ENCODE assay signal across 17 cellular contexts in genomic region chr11:20163778-20164133, GRCh38. TPM values are rescaled to one million over a fixed set of nuclear protein-coding genes. Genes with fewer than 3 reads are reported as not detected.
DNase-seq lines count a peak whose midpoint lies in the region; ATAC-seq and TF ChIP-seq lines count a peak whose summit lies in the region.
"Had no signal": no experiment of that assay in that cellular context is flagged by ENCODE, and none has a peak within 500 bp of the region (broad histone marks: within the 10 kb centered on the region; RNA-seq: fewer than 3 reads in every experiment).

No MANE protein-coding gene starts in this region.

- intact Hi-C loops in PC-3 (cut with micrococcal nuclease): no loop called here

- no peak overlapping the region for H3K4me2 ChIP-seq in PC-3 (ENCODE audit: low read length)

- no peak overlapping the region for H2AFZ ChIP-seq in PC-3 (ENCODE audit: low read length)

- POLR2A ChIA-PET in PC-3 (lab: Charles Lee; ENCODE audit: unreplicated experiment): no interaction called here

- H3K4me1 ChIP-seq in PC-3 (ENCODE audit: insufficient read depth, low read length): no peaks in the 10 kb centered on the region

- H3K79me2 ChIP-seq in PC-3 (ENCODE audit: low read length): no peaks in the 10 kb centered on the region

- peaks cover 22% of the 10 kb centered on the region for H3K4me1 Mint-ChIP-seq in activated naive CD8-positive, alpha-beta T cell treated with anti-CD3 and anti-CD28 coated beads for 36 hours
- peaks cover 25% of the 10 kb centered on the region for H3K4me1 Mint-ChIP-seq in stimulated activated effector memory CD8-positive, alpha-beta T cell treated with anti-CD3 and anti-CD28 coated beads, Interleukin-12 subunit alpha, Interleukin-12 subunit beta, amount 100 ng/mL, for 72 hours

- H3K4me3 ChIP-seq in PC-3 (ENCODE audit: low read length): no peak overlapping the region
- H3K4me3 ChIP-seq: K562 had no signal

- peaks cover 9% of the 10 kb centered on the region for H3K9me3 Mint-ChIP-seq in activated naive CD8-positive, alpha-beta T cell treated with anti-CD3 and anti-CD28 coated beads for 36 hours
- H3K9me3 Mint-ChIP-seq in stimulated activated effector memory CD8-positive, alpha-beta T cell treated with anti-CD3 and anti-CD28 coated beads, Interleukin-12 subunit alpha, Interleukin-12 subunit beta, amount 100 ng/mL, for 72 hours: no peaks in the 10 kb centered on the region

- peaks cover 66% of the 10 kb centered on the region for H3K27me3 ChIP-seq in PC-3 (ENCODE audit: low read length)

- H4K20me1 ChIP-seq in PC-3 (ENCODE audit: low read length): no peaks in the 10 kb centered on the region

- DNase-seq in NCI-H82 (lab: John Stamatoyannopoulos, UW) (peak; percentile 13), NCI-H82 treated with DMSO at 0.1 percent for 48 hours (lab: John Stamatoyannopoulos, UW; ENCODE audit: unreplicated experiment) (no peak), iPS-NIHi7 (ENCODE audit: extremely low spot score) (peak; percentile 60), PC-3 (no peak), medulla oblongata (ENCODE audit: extremely low spot score) (no peak)
- DNase-seq in activated naive CD8-positive, alpha-beta T cell treated with anti-CD3 and anti-CD28 coated beads for 36 hours: no peak
- DNase-seq in stimulated activated effector memory CD8-positive, alpha-beta T cell treated with anti-CD3 and anti-CD28 coated beads, Interleukin-12 subunit alpha, Interleukin-12 subunit beta, amount 100 ng/mL, for 72 hours (ENCODE audit: low spot score in 2 of 2): no peak
- DNase-seq: activated CD4-positive, CD25-positive, alpha-beta regulatory T cell treated with anti-CD3 and anti-CD28 coated beads, Interleukin-2, amount 50 U/mL, for 72 hours; hippocampal formation; NCI-H2107; stimulated activated CD4-positive, alpha-beta T cell treated with anti-CD3 and anti-CD28 coated beads, Interleukin-4, amount 100 ng/mL, for 24 hours had no signal

- no peak overlapping the region for H3K27ac ChIP-seq in PC-3 (ENCODE audit: low read length)
- H3K27ac ChIP-seq: tibial nerve had no signal

- no peaks in the 10 kb centered on the region for H3K9me2 ChIP-seq in PC-3 (replicated peaks; ENCODE audit: low read length)

- CTCF ChIA-PET in PC-3 (lab: Charles Lee): no interaction called here

- H3F3A ChIP-seq in PC-3 (ENCODE audit: low read length, unreplicated experiment): no peaks in the 10 kb centered on the region

- ATAC-seq in stimulated activated effector memory CD8-positive, alpha-beta T cell treated with anti-CD3 and anti-CD28 coated beads, Interleukin-12 subunit alpha, Interleukin-12 subunit beta, amount 100 ng/mL, for 72 hours: no peak
- ATAC-seq in PC-3: no peak
- no peak for ATAC-seq in HG03520 (IDR thresholded peaks at IDR 0.05; ENCODE audit: unreplicated experiment)
- ATAC-seq: K562 had no signal

- no TSS peak for BruUV-seq in PC-3 (replicated peaks; lab: Mats Ljungman, UMichigan)

- no peak for TF ChIP-seq CTCF in PC-3 (conservative IDR thresholded peaks at IDR 0.05; ENCODE audit: low read depth, low read length)

- H3K27ac Mint-ChIP-seq in activated naive CD8-positive, alpha-beta T cell treated with anti-CD3 and anti-CD28 coated beads for 36 hours: no peak overlapping the region
- no peak overlapping the region for H3K27ac Mint-ChIP-seq in stimulated activated effector memory CD8-positive, alpha-beta T cell treated with anti-CD3 and anti-CD28 coated beads, Interleukin-12 subunit alpha, Interleukin-12 subunit beta, amount 100 ng/mL, for 72 hours

- no peak overlapping the region for H3K9ac ChIP-seq in PC-3 (ENCODE audit: low read length)

- no peaks in the 10 kb centered on the region for H3K9me3 ChIP-seq in PC-3 (ENCODE audit: low read length)

- peaks cover 6% of the 10 kb centered on the region for H3K36me3 Mint-ChIP-seq in activated naive CD8-positive, alpha-beta T cell treated with anti-CD3 and anti-CD28 coated beads for 36 hours
- H3K36me3 Mint-ChIP-seq in stimulated activated effector memory CD8-positive, alpha-beta T cell treated with anti-CD3 and anti-CD28 coated beads, Interleukin-12 subunit alpha, Interleukin-12 subunit beta, amount 100 ng/mL, for 72 hours: no peaks in the 10 kb centered on the region

- no peaks in the 10 kb centered on the region for H3K36me3 ChIP-seq in PC-3 (ENCODE audit: low read depth, low read length)
- H3K36me3 ChIP-seq: tibial nerve had no signal

- peak overlapping the region; percentile 53 for H3K4me3 Mint-ChIP-seq in activated naive CD8-positive, alpha-beta T cell treated with anti-CD3 and anti-CD28 coated beads for 36 hours
- H3K4me3 Mint-ChIP-seq in stimulated activated effector memory CD8-positive, alpha-beta T cell treated with anti-CD3 and anti-CD28 coated beads, Interleukin-12 subunit alpha, Interleukin-12 subunit beta, amount 100 ng/mL, for 72 hours: peak overlapping the region; percentile 54

- peaks cover 99% of the 10 kb centered on the region for H3K27me3 Mint-ChIP-seq in activated naive CD8-positive, alpha-beta T cell treated with anti-CD3 and anti-CD28 coated beads for 36 hours

RNA-seq across cellular contexts. Expression of gene DBX1, which starts 3.5 kb away (rescaled TPM):
- total RNA-seq in activated naive CD8-positive, alpha-beta T cell treated with anti-CD3 and anti-CD28 coated beads for 36 hours: not detected
- not detected in 2 replicates for total RNA-seq in PC-3 (2014; rRNA removed)
- total RNA-seq: A673, dermis microvascular lymphatic vessel endothelial cell, K562, RPMI7951, tibial nerve had no signal

Comparison
In these comparisons a context has a peak if more than half of its experiments do, and no peak if none do; other contexts are left out.
1. DNase-seq: peak in NCI-H82 (single experiment) and iPS-NIHi7 (single experiment); none in NCI-H82 treated with DMSO at 0.1 percent for 48 hours (single experiment), activated naive CD8-positive, alpha-beta T cell treated with anti-CD3 and anti-CD28 coated beads for 36 hours (single experiment), stimulated activated effector memory CD8-positive, alpha-beta T cell treated with anti-CD3 and anti-CD28 coated beads, Interleukin-12 subunit alpha, Interleukin-12 subunit beta, amount 100 ng/mL, for 72 hours (0 of 2), PC-3 (single experiment) and medulla oblongata (single experiment).